ENCODE assay signal across 1 cellular context in the genomic region with DNA sequence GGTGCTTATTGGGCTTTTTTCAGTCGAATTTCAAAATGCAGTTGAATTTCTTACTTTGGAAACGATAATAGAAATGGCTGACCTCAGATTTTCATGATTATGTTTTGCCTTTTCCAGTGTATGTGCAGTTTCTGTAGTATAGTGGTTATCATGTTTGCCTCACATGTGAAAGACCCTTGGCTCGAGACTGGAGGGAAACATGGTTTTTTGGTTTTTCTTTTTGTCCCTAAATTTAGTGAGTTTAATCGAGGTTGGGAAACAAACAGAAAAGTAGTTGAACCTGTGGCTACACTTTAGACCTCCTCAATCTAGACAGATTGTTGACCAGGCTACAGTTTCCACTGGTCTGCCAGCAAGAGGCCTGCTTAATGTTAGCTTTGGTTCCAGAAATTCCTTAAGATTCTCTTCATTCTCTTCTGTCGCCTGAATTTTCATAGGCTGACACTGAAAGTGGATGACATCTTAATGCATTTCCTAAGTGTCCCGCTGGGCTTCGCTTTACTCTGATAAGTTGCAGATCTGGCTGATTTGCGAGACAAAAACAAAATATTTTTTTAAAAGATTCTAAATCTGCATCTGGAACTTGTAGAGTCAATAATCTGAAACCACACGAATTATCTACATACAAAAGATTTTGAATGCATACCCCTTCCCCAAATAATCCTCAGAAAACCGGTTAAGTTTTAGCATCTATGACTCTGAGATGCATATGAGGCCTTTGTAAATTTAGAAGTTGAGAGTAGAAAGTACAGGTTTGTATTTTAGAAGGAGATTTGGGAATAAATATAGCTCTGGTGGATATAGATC. TPM values are rescaled to one million over a fixed set of nuclear protein-coding genes. Genes with fewer than 3 reads are reported as not detected.
"Had no signal": no experiment of that assay in that cellular context is flagged by ENCODE, and none has a peak within 500 bp of the region (broad histone marks: within the 10 kb centered on the region; RNA-seq: fewer than 3 reads in every experiment).

No MANE protein-coding gene starts in this region.

RNA-seq across cellular contexts. Expression of a gene that starts 14.7 kb away (rescaled TPM):
- polyA plus RNA-seq: hepatocyte had no signal

RNA-seq across cellular contexts. Expression of a gene that starts 58.9 kb away (rescaled TPM):
- polyA plus RNA-seq: hepatocyte had no signal
